ENCODE assay signal across 10 cellular contexts in genomic region chr17:76529224-76529642, GRCh38. TPM values are rescaled to one million over a fixed set of nuclear protein-coding genes. Genes with fewer than 3 reads are reported as not detected.
DNase-seq lines count a peak whose midpoint lies in the region; ATAC-seq lines count a peak whose summit lies in the region.
"Had no signal": no experiment of that assay in that cellular context is flagged by ENCODE, and none has a peak within 500 bp of the region (broad histone marks: within the 10 kb centered on the region; RNA-seq: fewer than 3 reads in every experiment).

No MANE protein-coding gene starts in this region.

- no peak for ATAC-seq in memory B cell (ENCODE audit: low read depth)
- ATAC-seq in activated naive CD4-positive, alpha-beta T cell treated with anti-CD3 and anti-CD28 coated beads, Interleukin-2, amount 50 U/mL, for 72 hours, result no peak

- peaks cover 6% of the 10 kb centered on the region for H3K36me3 Mint-ChIP-seq in memory B cell
- H3K36me3 Mint-ChIP-seq in activated naive CD4-positive, alpha-beta T cell treated with anti-CD3 and anti-CD28 coated beads, Interleukin-2, amount 50 U/mL, for 72 hours, result no peaks in the 10 kb centered on the region
- H3K36me3 Mint-ChIP-seq: activated naive CD4-positive, alpha-beta T cell treated with anti-CD3 and anti-CD28 coated beads, Interleukin-2, amount 50 U/mL, for 24 hours had no signal

- no peaks in the 10 kb centered on the region for H3K36me3 ChIP-seq in urinary bladder (ENCODE audit: insufficient read depth)

- DNase-seq in DMS153 (lab: John Stamatoyannopoulos, UW) (peak; percentile 7), DMS153 treated with DMSO at 0.1 percent for 48 hours (lab: John Stamatoyannopoulos, UW; ENCODE audit: unreplicated experiment) (no peak), memory B cell (ENCODE audit: low spot score in 2 of 2) (no peak), kidney glomerular epithelial cell (lab: John Stamatoyannopoulos, UW) (no peak), OCI-M2 (lab: John Stamatoyannopoulos, UW; ENCODE audit: unreplicated experiment) (no peak)
- DNase-seq in activated naive CD4-positive, alpha-beta T cell treated with anti-CD3 and anti-CD28 coated beads, Interleukin-2, amount 50 U/mL, for 72 hours (ENCODE audit: low spot score in 2 of 2), result no peak

- H3K4me3 Mint-ChIP-seq in memory B cell, result peak overlapping the region; percentile 91
- H3K4me3 Mint-ChIP-seq: activated naive CD4-positive, alpha-beta T cell treated with anti-CD3 and anti-CD28 coated beads, Interleukin-2, amount 50 U/mL, for 24 hours had no signal

- H3K4me1 Mint-ChIP-seq in memory B cell, result peaks cover 30% of the 10 kb centered on the region

- no peaks in the 10 kb centered on the region for H3K27me3 Mint-ChIP-seq in memory B cell
- H3K27me3 Mint-ChIP-seq: activated naive CD4-positive, alpha-beta T cell treated with anti-CD3 and anti-CD28 coated beads, Interleukin-2, amount 50 U/mL, for 24 hours had no signal

- H3K27ac Mint-ChIP-seq in memory B cell, result peak overlapping the region; percentile 81
- no peak overlapping the region for H3K27ac Mint-ChIP-seq in activated naive CD4-positive, alpha-beta T cell treated with anti-CD3 and anti-CD28 coated beads, Interleukin-2, amount 50 U/mL, for 72 hours

- H3K27ac ChIP-seq in cingulate gyrus (ENCODE audit: low read depth, low read length) (peak overlapping the region; percentile 88), urinary bladder (ENCODE audit: low read depth) (peak overlapping the region; percentile 95)
- H3K27ac ChIP-seq: 22Rv1 had no signal

- H3K9me3 Mint-ChIP-seq in memory B cell, result no peaks in the 10 kb centered on the region
- H3K9me3 Mint-ChIP-seq in activated naive CD4-positive, alpha-beta T cell treated with anti-CD3 and anti-CD28 coated beads, Interleukin-2, amount 50 U/mL, for 72 hours, result no peaks in the 10 kb centered on the region
- H3K9me3 Mint-ChIP-seq: activated naive CD4-positive, alpha-beta T cell treated with anti-CD3 and anti-CD28 coated beads, Interleukin-2, amount 50 U/mL, for 24 hours had no signal

- H3K4me3 ChIP-seq in urinary bladder (ENCODE audit: low read depth, low read length), result no peak overlapping the region

- H3K4me1 ChIP-seq in urinary bladder (ENCODE audit: insufficient read depth), result peaks cover 2% of the 10 kb centered on the region

- 10% methylated on average over 9 of the region's 9 CpGs for WGBS in urinary bladder

RNA-seq across cellular contexts. Expression of gene CYGB, which starts 8.3 kb away (rescaled TPM):
- 14.4 TPM for total RNA-seq in urinary bladder
- 68.7 TPM for polyA plus RNA-seq in urinary bladder
- not detected for total RNA-seq in activated naive CD4-positive, alpha-beta T cell treated with anti-CD3 and anti-CD28 coated beads, Interleukin-2, amount 50 U/mL, for 72 hours

RNA-seq across cellular contexts. Expression of gene PRCD, which starts 10.6 kb away (rescaled TPM):
- total RNA-seq in urinary bladder, result 7.1 TPM
- 10.6 TPM for polyA plus RNA-seq in urinary bladder
- total RNA-seq in activated naive CD4-positive, alpha-beta T cell treated with anti-CD3 and anti-CD28 coated beads, Interleukin-2, amount 50 U/mL, for 72 hours, result not detected

RNA-seq across cellular contexts. Expression of gene RHBDF2, which starts 28.0 kb away (rescaled TPM):
- total RNA-seq in urinary bladder, result 4.2 TPM
- polyA plus RNA-seq in urinary bladder, result 17.2 TPM
- 10 to 100 TPM; 30.4 to 43.1 TPM for total RNA-seq in activated naive CD4-positive, alpha-beta T cell treated with anti-CD3 and anti-CD28 coated beads, Interleukin-2, amount 50 U/mL, for 72 hours

RNA-seq across cellular contexts. Expression of gene ST6GALNAC2, which starts 56.4 kb away (rescaled TPM):
- 10.3 TPM for total RNA-seq in urinary bladder
- polyA plus RNA-seq in urinary bladder, result 7.6 TPM
- total RNA-seq in activated naive CD4-positive, alpha-beta T cell treated with anti-CD3 and anti-CD28 coated beads, Interleukin-2, amount 50 U/mL, for 72 hours, result not detected

Comparison
In these comparisons a context has a peak if more than half of its experiments do, and no peak if none do; other contexts are left out.
1. RNA of gene CYGB, which starts 8.3 kb away (total RNA-seq): 14.4 TPM in urinary bladder (single experiment); not detected in activated naive CD4-positive, alpha-beta T cell treated with anti-CD3 and anti-CD28 coated beads, Interleukin-2, amount 50 U/mL, for 72 hours; every median in the first group is over 10 times any median in the second.